In the genomic region with DNA sequence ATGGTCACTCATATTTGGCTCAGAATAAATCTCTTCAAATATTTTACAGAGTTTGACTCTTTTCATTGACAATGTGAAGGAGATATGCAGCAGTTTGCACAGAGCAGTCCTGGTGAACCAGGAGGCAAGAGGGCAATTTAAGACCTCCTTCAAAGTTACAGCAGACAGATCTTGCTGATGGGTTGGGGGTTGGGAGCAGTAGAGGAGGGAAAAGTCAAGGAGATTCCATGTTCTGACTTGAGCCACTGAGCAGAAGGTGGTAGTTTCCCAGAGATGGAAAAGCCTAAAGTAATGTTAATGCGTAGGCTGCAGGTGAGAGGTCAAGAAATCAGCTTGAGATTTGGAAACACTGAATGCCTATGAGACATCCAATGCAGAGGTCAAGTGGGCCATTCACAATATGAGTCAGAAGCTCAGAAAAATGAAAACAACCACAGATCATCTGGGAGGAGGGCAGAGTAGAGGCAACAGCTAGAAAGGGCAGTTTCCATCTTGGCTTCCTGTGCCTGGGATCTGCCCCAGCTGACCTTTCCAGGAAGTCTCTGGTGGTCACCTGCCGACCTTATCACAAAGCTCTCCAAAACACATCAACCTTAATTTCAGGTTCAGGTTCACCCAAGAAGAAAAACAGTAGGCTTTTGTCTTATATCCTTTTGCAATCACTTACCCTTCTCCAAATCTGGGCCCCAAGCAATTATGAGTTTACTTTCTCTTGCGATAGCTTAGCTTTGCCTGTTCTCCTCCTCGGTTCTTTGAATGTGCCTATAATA, we compare ENCODE assay signal across 1 cellular context.
TF ChIP-seq lines count a peak whose summit lies in the region.

No MANE protein-coding gene starts in this region.

TF ChIP-seq in HepG2, 621 proteins besides CTCF, POLR2A, EP300 and RAD21 (continued from another document):
- TF ChIP-seq, protein P1, sequence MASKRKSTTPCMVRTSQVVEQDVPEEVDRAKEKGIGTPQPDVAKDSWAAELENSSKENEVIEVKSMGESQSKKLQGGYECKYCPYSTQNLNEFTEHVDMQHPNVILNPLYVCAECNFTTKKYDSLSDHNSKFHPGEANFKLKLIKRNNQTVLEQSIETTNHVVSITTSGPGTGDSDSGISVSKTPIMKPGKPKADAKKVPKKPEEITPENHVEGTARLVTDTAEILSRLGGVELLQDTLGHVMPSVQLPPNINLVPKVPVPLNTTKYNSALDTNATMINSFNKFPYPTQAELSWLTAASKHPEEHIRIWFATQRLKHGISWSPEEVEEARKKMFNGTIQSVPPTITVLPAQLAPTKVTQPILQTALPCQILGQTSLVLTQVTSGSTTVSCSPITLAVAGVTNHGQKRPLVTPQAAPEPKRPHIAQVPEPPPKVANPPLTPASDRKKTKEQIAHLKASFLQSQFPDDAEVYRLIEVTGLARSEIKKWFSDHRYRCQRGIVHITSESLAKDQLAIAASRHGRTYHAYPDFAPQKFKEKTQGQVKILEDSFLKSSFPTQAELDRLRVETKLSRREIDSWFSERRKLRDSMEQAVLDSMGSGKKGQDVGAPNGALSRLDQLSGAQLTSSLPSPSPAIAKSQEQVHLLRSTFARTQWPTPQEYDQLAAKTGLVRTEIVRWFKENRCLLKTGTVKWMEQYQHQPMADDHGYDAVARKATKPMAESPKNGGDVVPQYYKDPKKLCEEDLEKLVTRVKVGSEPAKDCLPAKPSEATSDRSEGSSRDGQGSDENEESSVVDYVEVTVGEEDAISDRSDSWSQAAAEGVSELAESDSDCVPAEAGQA (IDR thresholded peaks at IDR 0.05; ENCODE audit: low read depth): no peak
- TF ChIP-seq, protein P1 (CRISPR knock-in tag; IDR thresholded peaks at IDR 0.05; ENCODE audit: borderline replicate concordance): no peak
- peak; percentile 87 for TF ChIP-seq RCOR2 (CRISPR knock-in tag; IDR thresholded peaks at IDR 0.05)
- TF ChIP-seq PAF1 (CRISPR knock-in tag; IDR thresholded peaks at IDR 0.05): no peak
- TF ChIP-seq, protein P2, sequence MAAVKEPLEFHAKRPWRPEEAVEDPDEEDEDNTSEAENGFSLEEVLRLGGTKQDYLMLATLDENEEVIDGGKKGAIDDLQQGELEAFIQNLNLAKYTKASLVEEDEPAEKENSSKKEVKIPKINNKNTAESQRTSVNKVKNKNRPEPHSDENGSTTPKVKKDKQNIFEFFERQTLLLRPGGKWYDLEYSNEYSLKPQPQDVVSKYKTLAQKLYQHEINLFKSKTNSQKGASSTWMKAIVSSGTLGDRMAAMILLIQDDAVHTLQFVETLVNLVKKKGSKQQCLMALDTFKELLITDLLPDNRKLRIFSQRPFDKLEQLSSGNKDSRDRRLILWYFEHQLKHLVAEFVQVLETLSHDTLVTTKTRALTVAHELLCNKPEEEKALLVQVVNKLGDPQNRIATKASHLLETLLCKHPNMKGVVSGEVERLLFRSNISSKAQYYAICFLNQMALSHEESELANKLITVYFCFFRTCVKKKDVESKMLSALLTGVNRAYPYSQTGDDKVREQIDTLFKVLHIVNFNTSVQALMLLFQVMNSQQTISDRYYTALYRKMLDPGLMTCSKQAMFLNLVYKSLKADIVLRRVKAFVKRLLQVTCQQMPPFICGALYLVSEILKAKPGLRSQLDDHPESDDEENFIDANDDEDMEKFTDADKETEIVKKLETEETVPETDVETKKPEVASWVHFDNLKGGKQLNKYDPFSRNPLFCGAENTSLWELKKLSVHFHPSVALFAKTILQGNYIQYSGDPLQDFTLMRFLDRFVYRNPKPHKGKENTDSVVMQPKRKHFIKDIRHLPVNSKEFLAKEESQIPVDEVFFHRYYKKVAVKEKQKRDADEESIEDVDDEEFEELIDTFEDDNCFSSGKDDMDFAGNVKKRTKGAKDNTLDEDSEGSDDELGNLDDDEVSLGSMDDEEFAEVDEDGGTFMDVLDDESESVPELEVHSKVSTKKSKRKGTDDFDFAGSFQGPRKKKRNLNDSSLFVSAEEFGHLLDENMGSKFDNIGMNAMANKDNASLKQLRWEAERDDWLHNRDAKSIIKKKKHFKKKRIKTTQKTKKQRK (IDR thresholded peaks at IDR 0.05; ENCODE audit: low read length): no peak
- no peak for TF ChIP-seq RFX3 (CRISPR knock-in tag; IDR thresholded peaks at IDR 0.05)
- no peak for TF ChIP-seq SMYD3 (CRISPR knock-in tag; IDR thresholded peaks at IDR 0.05)
- TF ChIP-seq, protein P3, sequence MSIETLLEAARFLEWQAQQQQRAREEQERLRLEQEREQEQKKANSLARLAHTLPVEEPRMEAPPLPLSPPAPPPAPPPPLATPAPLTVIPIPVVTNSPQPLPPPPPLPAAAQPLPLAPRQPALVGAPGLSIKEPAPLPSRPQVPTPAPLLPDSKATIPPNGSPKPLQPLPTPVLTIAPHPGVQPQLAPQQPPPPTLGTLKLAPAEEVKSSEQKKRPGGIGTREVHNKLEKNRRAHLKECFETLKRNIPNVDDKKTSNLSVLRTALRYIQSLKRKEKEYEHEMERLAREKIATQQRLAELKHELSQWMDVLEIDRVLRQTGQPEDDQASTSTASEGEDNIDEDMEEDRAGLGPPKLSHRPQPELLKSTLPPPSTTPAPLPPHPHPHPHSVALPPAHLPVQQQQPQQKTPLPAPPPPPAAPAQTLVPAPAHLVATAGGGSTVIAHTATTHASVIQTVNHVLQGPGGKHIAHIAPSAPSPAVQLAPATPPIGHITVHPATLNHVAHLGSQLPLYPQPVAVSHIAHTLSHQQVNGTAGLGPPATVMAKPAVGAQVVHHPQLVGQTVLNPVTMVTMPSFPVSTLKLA (IDR thresholded peaks at IDR 0.05): no peak
- TF ChIP-seq, protein P4, sequence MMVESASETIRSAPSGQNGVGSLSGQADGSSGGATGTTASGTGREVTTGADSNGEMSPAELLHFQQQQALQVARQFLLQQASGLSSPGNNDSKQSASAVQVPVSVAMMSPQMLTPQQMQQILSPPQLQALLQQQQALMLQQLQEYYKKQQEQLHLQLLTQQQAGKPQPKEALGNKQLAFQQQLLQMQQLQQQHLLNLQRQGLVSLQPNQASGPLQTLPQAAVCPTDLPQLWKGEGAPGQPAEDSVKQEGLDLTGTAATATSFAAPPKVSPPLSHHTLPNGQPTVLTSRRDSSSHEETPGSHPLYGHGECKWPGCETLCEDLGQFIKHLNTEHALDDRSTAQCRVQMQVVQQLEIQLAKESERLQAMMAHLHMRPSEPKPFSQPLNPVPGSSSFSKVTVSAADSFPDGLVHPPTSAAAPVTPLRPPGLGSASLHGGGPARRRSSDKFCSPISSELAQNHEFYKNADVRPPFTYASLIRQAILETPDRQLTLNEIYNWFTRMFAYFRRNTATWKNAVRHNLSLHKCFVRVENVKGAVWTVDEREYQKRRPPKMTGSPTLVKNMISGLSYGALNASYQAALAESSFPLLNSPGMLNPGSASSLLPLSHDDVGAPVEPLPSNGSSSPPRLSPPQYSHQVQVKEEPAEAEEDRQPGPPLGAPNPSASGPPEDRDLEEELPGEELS (CRISPR knock-in tag; IDR thresholded peaks at IDR 0.05): peak; percentile 92
- TF ChIP-seq ZFP82 (CRISPR knock-in tag; IDR thresholded peaks at IDR 0.05; ENCODE audit: borderline replicate concordance): no peak
TF ChIP-seq in HepG2: peak in this region for 198.
